Comparison of ENCODE assay signal across 23 cellular contexts in the genomic region with DNA sequence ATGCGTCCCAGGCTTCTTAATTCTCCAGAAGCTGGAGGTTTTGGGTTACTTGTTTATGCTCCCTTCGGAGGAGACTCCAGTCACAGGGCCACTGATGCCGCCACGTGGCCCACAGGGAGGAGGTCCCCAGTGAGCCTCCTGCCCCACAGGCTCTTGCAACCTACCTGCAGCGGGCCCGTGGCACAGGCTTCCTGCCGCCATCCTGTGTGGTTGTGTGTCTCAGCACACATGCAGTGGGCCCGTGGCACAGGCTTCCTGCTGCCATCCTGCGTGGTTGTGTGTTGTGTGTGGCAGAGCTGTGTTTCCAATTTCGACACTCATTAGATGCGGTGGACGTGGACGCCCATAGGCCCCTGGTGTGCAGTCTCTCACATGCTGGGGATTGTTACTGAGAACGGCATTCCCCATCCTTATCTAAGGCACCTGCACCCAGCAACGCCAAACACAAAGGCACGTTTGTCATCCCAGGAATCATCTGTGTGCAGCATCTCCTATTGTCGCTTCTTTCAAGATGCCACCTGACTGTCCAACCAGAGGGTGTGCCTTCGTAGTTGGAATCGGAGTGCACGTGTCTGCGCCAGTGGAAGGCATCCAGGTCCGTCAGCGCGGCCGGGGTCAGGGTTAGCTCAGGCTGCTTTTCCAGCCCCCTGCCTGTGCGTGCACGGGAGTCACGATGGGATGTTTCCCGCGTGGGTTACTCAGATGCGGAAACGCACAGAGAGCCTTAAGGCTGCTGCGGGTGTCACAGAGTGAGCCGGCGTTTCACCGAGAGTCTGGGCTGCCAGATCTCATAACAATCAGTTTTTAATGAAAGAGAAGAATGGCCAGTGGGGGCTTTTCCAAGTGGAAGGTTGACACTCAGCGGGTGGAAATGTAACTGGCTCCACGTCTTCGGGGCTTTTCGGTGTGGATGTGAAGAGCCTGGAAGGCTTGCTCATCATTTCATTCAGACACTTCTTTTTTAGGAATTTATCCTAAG.
"Had no signal": no experiment of that assay in that cellular context is flagged by ENCODE, and none has a peak within 500 bp of the region (broad histone marks: within the 10 kb centered on the region; RNA-seq: fewer than 3 reads in every experiment).

No MANE protein-coding gene starts in this region.

- ATAC-seq: activated CD8-positive, alpha-beta T cell treated with anti-CD3 and anti-CD28 coated beads, Interleukin-2, amount 10 ng/mL, durations not matched to agents 7 days and 5 days; activated T-helper 17 cell treated with anti-CD3 and anti-CD28 coated beads, Interleukin-2, amount 50 U/mL, for 72 hours; effector memory CD8-positive, alpha-beta T cell; T-cell had no signal

- FAIRE-seq: astrocyte, colon, frontal cortex had no signal

- H3K27ac ChIP-seq: esophagus muscularis mucosa, left ventricle myocardium inferior, tibial artery, uterus had no signal

- DNase-seq: activated CD4-positive, alpha-beta T cell treated with anti-CD3 and anti-CD28 coated beads for 1 hour; activated CD4-positive, alpha-beta T cell treated with anti-CD3 and anti-CD28 coated beads, Interleukin-2, amount 50 U/mL, for 1 hour; activated CD8-positive, alpha-beta T cell treated with anti-CD3 and anti-CD28 coated beads, Interleukin-2, amount 10 ng/mL, durations not matched to agents 7 days and 5 days; activated T-cell treated with anti-CD3 and anti-CD28 coated beads, Interleukin-2, amount 50 U/mL, for 24 hours; dorsolateral prefrontal cortex; effector memory CD8-positive, alpha-beta T cell; hippocampal formation; left ventricle myocardium inferior; occipital lobe; stimulated activated CD4-positive, alpha-beta T cell treated with anti-CD3 and anti-CD28 coated beads, Interleukin-4, amount 100 ng/mL, for 24 hours; stimulated activated naive CD4-positive, alpha-beta T cell treated with Interleukin-2 at 50 U/mL for 16 hours; T-cell; uterus had no signal

- H3K4me3 ChIP-seq: dorsolateral prefrontal cortex, esophagus muscularis mucosa, left ventricle myocardium inferior, tibial artery, uterus had no signal

- H3K4me1 ChIP-seq: tibial artery, uterus had no signal

- H3K27me3 Mint-ChIP-seq: activated naive CD8-positive, alpha-beta T cell; activated T-cell treated with anti-CD3 and anti-CD28 coated beads, Interleukin-2, amount 50 U/mL, for 24 hours; activated T-helper 17 cell treated with anti-CD3 and anti-CD28 coated beads, Interleukin-2, amount 50 U/mL, for 72 hours; central memory CD8-positive, alpha-beta T cell; effector memory CD8-positive, alpha-beta T cell; memory B cell; T-cell had no signal

- H3K4me3 Mint-ChIP-seq: activated CD8-positive, alpha-beta T cell treated with anti-CD3 and anti-CD28 coated beads, Interleukin-2, amount 10 ng/mL, durations not matched to agents 7 days and 5 days; activated naive CD8-positive, alpha-beta T cell; activated T-cell treated with anti-CD3 and anti-CD28 coated beads, Interleukin-2, amount 50 U/mL, for 24 hours; activated T-helper 17 cell treated with anti-CD3 and anti-CD28 coated beads, Interleukin-2, amount 50 U/mL, for 72 hours; central memory CD8-positive, alpha-beta T cell; effector memory CD8-positive, alpha-beta T cell; memory B cell; nephron; T-cell had no signal

- H3K9me3 ChIP-seq: esophagus muscularis mucosa, tibial artery, uterus had no signal

- H3K27me3 ChIP-seq: dorsolateral prefrontal cortex, esophagus muscularis mucosa, tibial artery, uterus had no signal

- H3K4me1 Mint-ChIP-seq: activated T-helper 17 cell treated with anti-CD3 and anti-CD28 coated beads, Interleukin-2, amount 50 U/mL, for 72 hours; central memory CD8-positive, alpha-beta T cell; nephron had no signal

- H3K27ac Mint-ChIP-seq: activated CD8-positive, alpha-beta T cell treated with anti-CD3 and anti-CD28 coated beads, Interleukin-2, amount 10 ng/mL, durations not matched to agents 7 days and 5 days; activated naive CD8-positive, alpha-beta T cell; activated T-cell treated with anti-CD3 and anti-CD28 coated beads, Interleukin-2, amount 50 U/mL, for 24 hours; activated T-helper 17 cell treated with anti-CD3 and anti-CD28 coated beads, Interleukin-2, amount 50 U/mL, for 72 hours; memory B cell; nephron; T-cell had no signal

- H3K36me3 ChIP-seq: uterus had no signal

- H3K9me3 Mint-ChIP-seq: activated T-cell treated with anti-CD3 and anti-CD28 coated beads, Interleukin-2, amount 50 U/mL, for 24 hours; activated T-helper 17 cell treated with anti-CD3 and anti-CD28 coated beads, Interleukin-2, amount 50 U/mL, for 72 hours; central memory CD8-positive, alpha-beta T cell; effector memory CD8-positive, alpha-beta T cell; memory B cell had no signal
